Comparison of ENCODE assay signal across 14 cellular contexts in the genomic region with DNA sequence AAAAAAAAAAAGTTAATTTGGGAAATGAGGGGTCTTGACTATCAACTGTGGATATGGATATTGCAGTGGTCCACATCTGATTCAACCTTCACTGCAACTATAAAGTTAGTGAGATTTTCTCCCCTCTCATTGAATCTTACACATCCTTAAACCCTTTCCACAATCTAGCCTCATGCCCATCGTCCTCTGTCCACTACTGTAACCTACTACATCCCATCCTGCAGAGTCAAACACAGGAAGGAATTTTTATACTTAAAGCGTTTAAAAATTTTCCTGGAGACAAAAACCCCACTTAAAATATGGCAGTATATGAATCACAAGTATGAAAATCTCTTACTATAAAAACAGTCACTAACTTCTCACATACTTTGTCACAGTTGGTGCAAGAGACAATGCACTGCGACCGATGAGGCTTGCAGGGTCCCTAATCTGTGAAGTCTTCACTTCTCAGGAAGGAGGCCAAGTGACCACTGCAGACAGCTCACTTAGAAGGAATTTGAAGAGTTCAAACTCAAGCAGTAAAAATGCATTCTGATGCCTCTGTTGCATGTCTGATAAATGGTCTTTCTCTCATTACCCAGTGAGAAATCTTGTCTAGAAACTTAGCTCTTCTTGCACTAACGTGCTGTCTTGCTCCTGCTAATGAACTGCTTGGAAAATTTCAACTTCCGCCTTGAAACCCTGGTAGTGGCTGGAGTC. TPM values are rescaled to one million over a fixed set of nuclear protein-coding genes. Genes with fewer than 3 reads are reported as not detected.
DNase-seq lines count a peak whose midpoint lies in the region; ATAC-seq, FAIRE-seq and TF ChIP-seq lines count a peak whose summit lies in the region.
"Had no signal": no experiment of that assay in that cellular context is flagged by ENCODE, and none has a peak within 500 bp of the region (broad histone marks: within the 10 kb centered on the region; RNA-seq: fewer than 3 reads in every experiment).

No MANE protein-coding gene starts in this region.

- peak overlapping the region; percentile 83 for H3K27ac Mint-ChIP-seq in chondrocyte (ENCODE audit: unreplicated experiment)
- peak overlapping the region in 8 of 9 donors; percentile 10 to 84 (median 46) for H3K27ac Mint-ChIP-seq in naive thymus-derived CD4-positive, alpha-beta T cell
- H3K27ac Mint-ChIP-seq: mesothelial cell of epicardium had no signal

- no peak for TF ChIP-seq CTCF in chondrocyte (IDR thresholded peaks at IDR 0.05)

- intact Hi-C loops in naive thymus-derived CD4-positive, alpha-beta T cell (cut with micrococcal nuclease) = loop anchor here in 1 of 2 donors (5.0 kb wide), 1 partner anchor 62 kb away; no protein-coding TSS in a partner anchor

- POLR2A ChIA-PET in naive thymus-derived CD4-positive, alpha-beta T cell (lab: Charles Lee) = no interaction called here

- H3K4me1 Mint-ChIP-seq in chondrocyte (ENCODE audit: low read depth) = peaks cover 29% of the 10 kb centered on the region
- peaks cover 23 to 50% (median 33%) of the 10 kb centered on the region in 7 donors for H3K4me1 Mint-ChIP-seq in naive thymus-derived CD4-positive, alpha-beta T cell

- no peaks in the 10 kb centered on the region for H3K9me3 Mint-ChIP-seq in chondrocyte (ENCODE audit: low read depth)
- peaks cover 0 to 17% (median 2%) of the 10 kb centered on the region in 11 donors for H3K9me3 Mint-ChIP-seq in naive thymus-derived CD4-positive, alpha-beta T cell

- CTCF ChIA-PET in naive thymus-derived CD4-positive, alpha-beta T cell (lab: Charles Lee) = no interaction called here

- ATAC-seq in naive thymus-derived CD4-positive, alpha-beta T cell = no peak
- ATAC-seq in GM21515 (IDR thresholded peaks at IDR 0.05; ENCODE audit: unreplicated experiment) = no peak

- no peaks in the 10 kb centered on the region for H3K27me3 ChIP-seq in MG63
- no peaks in the 10 kb centered on the region for H3K27me3 ChIP-seq in naive thymus-derived CD4-positive, alpha-beta T cell (ENCODE audit: control insufficient read depth in 2 of 2, insufficient read depth in 2 of 2, low read length in 2 of 2)
- H3K27me3 ChIP-seq in small intestine (ENCODE audit: control insufficient read depth in 2 of 2, insufficient read depth in 2 of 2, low read length in 2 of 2) = no peaks in the 10 kb centered on the region

- no peak for FAIRE-seq in small intestine (lab: Jason Lieb, UNC)
- FAIRE-seq: GM12891 had no signal

- peaks cover 15 to 17% of the 10 kb centered on the region in 2 donors for H3K4me1 ChIP-seq in naive thymus-derived CD4-positive, alpha-beta T cell (ENCODE audit: control insufficient read depth in 2 of 2, insufficient read depth in 2 of 2, low read length in 2 of 2)
- H3K4me1 ChIP-seq in small intestine (ENCODE audit: control insufficient read depth in 2 of 2, insufficient read depth in 1 of 2, low read depth in 1 of 2, low read length in 1 of 2) = no peaks in the 10 kb centered on the region

- no peaks in the 10 kb centered on the region for H3K36me3 Mint-ChIP-seq in chondrocyte (ENCODE audit: low read depth)
- H3K36me3 Mint-ChIP-seq in naive thymus-derived CD4-positive, alpha-beta T cell = peaks cover 0 to 17% (median 4%) of the 10 kb centered on the region in 5 donors
- H3K36me3 Mint-ChIP-seq: mesothelial cell of epicardium had no signal

- no peaks in the 10 kb centered on the region for H3K36me3 ChIP-seq in MG63
- H3K36me3 ChIP-seq in naive thymus-derived CD4-positive, alpha-beta T cell (ENCODE audit: control insufficient read depth in 2 of 3, insufficient read depth in 3 of 3, low read length in 3 of 3) = no peaks in the 10 kb centered on the region
- no peaks in the 10 kb centered on the region for H3K36me3 ChIP-seq in small intestine (ENCODE audit: control insufficient read depth in 2 of 2, insufficient read depth in 2 of 2, low read length in 2 of 2)

- H3K27me3 Mint-ChIP-seq in chondrocyte (ENCODE audit: low read depth) = no peaks in the 10 kb centered on the region
- H3K27me3 Mint-ChIP-seq in naive thymus-derived CD4-positive, alpha-beta T cell = peaks cover 0 to 10% (median 0%) of the 10 kb centered on the region in 5 donors

- WGBS in small intestine, 3 donors = 84 to 88% (median 85%) methylated on average over 6 of the region's 6 CpGs

- no peak overlapping the region for H3K27ac ChIP-seq in naive thymus-derived CD4-positive, alpha-beta T cell (ENCODE audit: low read depth, low read length)
- H3K27ac ChIP-seq in small intestine (ENCODE audit: low read depth in 1 of 2, low read length in 1 of 2) = no peak overlapping the region

- H3K9me3 ChIP-seq in MG63 (no peaks in the 10 kb centered on the region), small intestine (ENCODE audit: control insufficient read depth, low read depth) (no peaks in the 10 kb centered on the region)
- no peaks in the 10 kb centered on the region for H3K9me3 ChIP-seq in naive thymus-derived CD4-positive, alpha-beta T cell (ENCODE audit: control insufficient read depth in 2 of 3, low read length in 3 of 3)

- H3K4me3 ChIP-seq in MG63 (no peak overlapping the region), small intestine (ENCODE audit: low read depth in 1 of 2, low read length in 2 of 2) (no peak overlapping the region)
- no peak overlapping the region for H3K4me3 ChIP-seq in naive thymus-derived CD4-positive, alpha-beta T cell (ENCODE audit: low read length)

- H3K4me3 Mint-ChIP-seq in chondrocyte (ENCODE audit: unreplicated experiment) = no peak overlapping the region
- H3K4me3 Mint-ChIP-seq in naive thymus-derived CD4-positive, alpha-beta T cell = peak overlapping the region in 6 of 10 donors; percentile 9 to 53 (median 40)
- H3K4me3 Mint-ChIP-seq: mesothelial cell of epicardium had no signal

- DNase-seq in Daoy (ENCODE audit: low read depth) = peak; percentile 35
- peak; percentile 25 for DNase-seq in MG63
- no peak for DNase-seq in chondrocyte (ENCODE audit: low spot score)
- no peak for DNase-seq in naive thymus-derived CD4-positive, alpha-beta T cell
- no peak for DNase-seq in small intestine
- DNase-seq in stimulated activated naive CD4-positive, alpha-beta T cell treated with Interleukin-2 at 50 U/mL for 16 hours (lab: John Stamatoyannopoulos, UW) = no peak
- no peak for DNase-seq in NCI-H2107 (lab: John Stamatoyannopoulos, UW)
- DNase-seq: activated CD4-positive, alpha-beta T cell treated with anti-CD3 and anti-CD28 coated beads, Interleukin-2, amount 50 U/mL, for 1 hour; activated naive CD4-positive, alpha-beta T cell treated with Interleukin-2 at 50 U/mL for 16 hours; NCI-H1092 treated with DMSO at 0.1 percent for 48 hours; NCI-H526 treated with DMSO at 0.1 percent for 48 hours had no signal

RNA-seq across cellular contexts. Expression of a gene that starts 50.3 kb away (rescaled TPM):
- total RNA-seq in Daoy (2014; rRNA removed; shearing (Covaris generic)) = 0.91 and 1.2 TPM in 2 replicates
- not detected in 2 replicates for total RNA-seq in MG63 (2014; rRNA removed; shearing (Covaris generic); ENCODE audit: low replicate concordance)
- 0.24 TPM in 1 of 3 replicates, not detected in the others for total RNA-seq in chondrocyte
- 1 to 10 TPM in 1 of 5 experiments, under 1 TPM in 4; 0.43 to 2.5 (median 0.60) TPM for total RNA-seq in naive thymus-derived CD4-positive, alpha-beta T cell
- under 1 TPM; 0.08 to 0.47 TPM for polyA plus RNA-seq in naive thymus-derived CD4-positive, alpha-beta T cell
- 1 to 10 TPM in 1 of 3 donors, not detected in 2; 1.5 TPM for polyA plus RNA-seq in small intestine

Comparison
In these comparisons a context has a peak if more than half of its experiments do, and no peak if none do; other contexts are left out.
1. DNase-seq: peak in Daoy (single experiment) and MG63 (single experiment); none in chondrocyte (single experiment), naive thymus-derived CD4-positive, alpha-beta T cell (0 of 9), small intestine (single experiment), stimulated activated naive CD4-positive, alpha-beta T cell treated with Interleukin-2 at 50 U/mL for 16 hours (single experiment) and NCI-H2107 (single experiment).